ENCODE assay signal across 11 cellular contexts in genomic region chr6:150881911-150882481, GRCh38. TPM values are rescaled to one million over a fixed set of nuclear protein-coding genes. Genes with fewer than 3 reads are reported as not detected.
DNase-seq lines count a peak whose midpoint lies in the region; ATAC-seq and TF ChIP-seq lines count a peak whose summit lies in the region.
"Had no signal": no experiment of that assay in that cellular context is flagged by ENCODE, and none has a peak within 500 bp of the region (broad histone marks: within the 10 kb centered on the region; RNA-seq: fewer than 3 reads in every experiment).

No MANE protein-coding gene starts in this region.

- H3K36me3 ChIP-seq in right lobe of liver (no peaks in the 10 kb centered on the region), uterus (no peaks in the 10 kb centered on the region)

- ATAC-seq in right lobe of liver = peak; percentile 79 to 93 (median 84)
- ATAC-seq in HG03342 (IDR thresholded peaks at IDR 0.05; ENCODE audit: unreplicated experiment) = no peak
- no peak for ATAC-seq in GM21515 (IDR thresholded peaks at IDR 0.05; ENCODE audit: unreplicated experiment)
- no peak for ATAC-seq in HG02610 (IDR thresholded peaks at IDR 0.05; ENCODE audit: unreplicated experiment)

- TF ChIP-seq CTCF in right lobe of liver (IDR thresholded peaks at IDR 0.05) (no peak), uterus (IDR thresholded peaks at IDR 0.05) (no peak)

- H3K4me3 ChIP-seq in right lobe of liver (no peak overlapping the region), uterus (no peak overlapping the region)

- H3K9me3 ChIP-seq in right lobe of liver = no peaks in the 10 kb centered on the region
- no peaks in the 10 kb centered on the region for H3K9me3 ChIP-seq in uterus

- intact Hi-C loops in right lobe of liver (cut with DNase I) = no loop called here
- intact Hi-C loops in uterus (cut with DNase I; ENCODE audit: low total_unique reads) = no loop called here

- H3K27ac ChIP-seq in right lobe of liver (peak overlapping the region; percentile 13 to 68 (median 38)), uterus (peak overlapping the region; percentile 28 to 72)
- H3K27ac ChIP-seq: HL-60 had no signal

- peak; percentile 34 for DNase-seq in NCI-H1092 treated with DMSO at 0.1 percent for 48 hours (lab: John Stamatoyannopoulos, UW)
- DNase-seq in NCI-H1092 (lab: John Stamatoyannopoulos, UW) = no peak
- peak; percentile 86 for DNase-seq in cerebellum (ENCODE audit: low spot score)
- no peak for DNase-seq in right lobe of liver
- peak; percentile 41 to 54 for DNase-seq in uterus
- DNase-seq: 8988T; activated naive CD4-positive, alpha-beta T cell treated with Interleukin-2 at 50 U/mL for 16 hours had no signal

- no peak for TF ChIP-seq POLR2A in right lobe of liver (IDR thresholded peaks at IDR 0.05)
- TF ChIP-seq POLR2A in uterus (IDR thresholded peaks at IDR 0.05) = no peak

- peaks cover 0 to 6% (median 0%) of the 10 kb centered on the region in 4 donors for H3K4me1 ChIP-seq in right lobe of liver
- H3K4me1 ChIP-seq in uterus = peaks cover 0 to 8% of the 10 kb centered on the region in 2 donors

- no peaks in the 10 kb centered on the region for H3K27me3 ChIP-seq in right lobe of liver
- no peaks in the 10 kb centered on the region for H3K27me3 ChIP-seq in uterus

- 50% methylated on average over 3 of the region's 3 CpGs for WGBS in right lobe of liver (ENCODE audit: insufficient coverage, low coverage, low lambda C conversion rate, missing lambda C conversion rate)

RNA-seq across cellular contexts. Expression of gene MTHFD1L, which starts 16.5 kb away (rescaled TPM):
- total RNA-seq in cerebellum (15.1 TPM), right lobe of liver (10 to 100 TPM in 1 of 6 experiments, 1 to 10 TPM in 5; 1.7 to 11.5 (median 4.9) TPM), uterus (10 to 100 TPM in 3 of 4 donors, 1 to 10 TPM in 1; 4.1 to 19.9 (median 16.6) TPM)

Comparison
In these comparisons a context has a peak if more than half of its experiments do, and no peak if none do; other contexts are left out.
1. DNase-seq: peak in NCI-H1092 treated with DMSO at 0.1 percent for 48 hours (single experiment), cerebellum (single experiment) and uterus (2 of 2); none in NCI-H1092 (single experiment) and right lobe of liver (0 of 3).
2. ATAC-seq: peak in right lobe of liver (4 of 4); none in HG03342 (single experiment), GM21515 (single experiment) and HG02610 (single experiment).